In the genomic region with DNA sequence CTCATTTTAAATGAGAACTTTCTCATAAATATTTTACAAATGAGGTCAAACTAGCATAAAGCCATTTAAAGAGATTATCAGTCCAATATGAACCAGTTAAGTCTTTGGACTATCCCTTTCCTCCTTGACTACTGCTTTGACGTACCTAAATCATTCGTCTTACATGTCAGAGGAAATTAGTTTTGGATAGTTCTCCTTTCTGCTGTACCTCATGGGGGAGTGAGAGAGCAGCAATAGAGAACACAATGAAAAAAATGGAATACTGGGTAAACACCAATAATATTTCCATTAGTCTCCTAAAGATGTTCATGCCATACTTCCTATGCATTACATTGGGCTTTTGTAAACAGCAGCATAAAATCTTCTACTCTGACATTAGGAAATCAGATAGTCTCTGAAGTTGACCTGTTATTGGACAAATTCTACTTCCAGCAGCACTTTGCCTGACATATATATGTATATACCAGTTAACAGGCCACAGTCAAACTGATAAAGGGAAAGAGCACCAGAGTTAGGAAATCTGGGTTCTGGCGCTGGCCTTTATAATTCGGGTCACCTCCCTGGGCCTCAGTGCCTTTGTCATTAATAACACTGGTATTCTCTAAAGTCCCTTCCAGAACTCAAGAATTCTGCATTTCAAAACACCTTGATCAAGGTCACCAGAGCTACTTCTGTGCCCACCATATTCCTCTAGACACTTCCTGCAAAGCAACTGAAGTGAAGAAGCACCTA, we compare ENCODE assay signal across 9 cellular contexts. TPM values are rescaled to one million over a fixed set of nuclear protein-coding genes. Genes with fewer than 3 reads are reported as not detected.
DNase-seq lines count a peak whose midpoint lies in the region; ATAC-seq, FAIRE-seq and TF ChIP-seq lines count a peak whose summit lies in the region.
"Had no signal": no experiment of that assay in that cellular context is flagged by ENCODE, and none has a peak within 500 bp of the region (broad histone marks: within the 10 kb centered on the region; RNA-seq: fewer than 3 reads in every experiment).

No MANE protein-coding gene starts in this region.

- FAIRE-seq in K562 (lab: Jason Lieb, UNC) = no peak

- WGBS in K562 (ENCODE audit: insufficient coverage, low coverage, missing lambda C conversion rate) = 63% methylated on average over 4 of the region's 4 CpGs

- H3K4me1 ChIP-seq in HUES48 (ENCODE audit: control insufficient read depth, insufficient read depth, low read length) (peaks cover 14% of the 10 kb centered on the region), K562 (replicated peaks in 1 of 2; ENCODE audit: control insufficient read depth in 2 of 2, insufficient read depth in 2 of 2, low read length in 2 of 2) (no peaks in the 10 kb centered on the region; a peak in 1 of 5 replicates)

- in situ Hi-C loops in K562 (cut with MboI) = no loop called here

- H4K20me1 ChIP-seq in K562 (replicated peaks; ENCODE audit: control insufficient read depth, insufficient read depth, low read length) = no peaks in the 10 kb centered on the region

- POLR2A ChIA-PET in BJ (lab: Charles Lee) = no interaction called here
- POLR2A ChIA-PET in K562 (lab: Yijun Ruan, JAX) = interaction anchor here (0.6 to 0.7 kb wide), 3 partner anchors 26 to 284 kb away, joined by 3 to 4 read pairs (median 3); partner anchors contain the start of gene B4GALT4

- H3K9me3 Mint-ChIP-seq in memory B cell = no peaks in the 10 kb centered on the region
- H3K9me3 Mint-ChIP-seq in T-helper 2 cell treated with Interferon-gamma antibody and Interleukin-4, amounts not matched to agents 5 μg/mL and 100 μg/mL, for 36 hours = peaks cover 5% of the 10 kb centered on the region
- peaks cover 2% of the 10 kb centered on the region for H3K9me3 Mint-ChIP-seq in activated naive CD8-positive, alpha-beta T cell treated with anti-CD3 and anti-CD28 coated beads for 36 hours

- no TSS peak for BruUV-seq in K562 (replicated peaks; lab: Mats Ljungman, UMichigan)

- H2AFZ ChIP-seq in K562 (ENCODE audit: low read depth, low read length) = no peak overlapping the region

- no peaks in the 10 kb centered on the region for H3K79me2 ChIP-seq in K562 (ENCODE audit: control insufficient read depth, insufficient read depth, low read length)

- H3K4me3 ChIP-seq in BJ (ENCODE audit: low read depth, low read length) (no peak overlapping the region), HUES48 (ENCODE audit: low read depth, low read length) (peak overlapping the region; percentile 28; the same call in 1 of the 2 replicates), K562 (no peak overlapping the region)

- H3K36me3 Mint-ChIP-seq in memory B cell = peaks cover 38% of the 10 kb centered on the region
- H3K36me3 Mint-ChIP-seq in T-helper 2 cell treated with Interferon-gamma antibody and Interleukin-4, amounts not matched to agents 5 μg/mL and 100 μg/mL, for 36 hours (ENCODE audit: low read depth) = peaks cover 44% of the 10 kb centered on the region
- H3K36me3 Mint-ChIP-seq in activated naive CD8-positive, alpha-beta T cell treated with anti-CD3 and anti-CD28 coated beads for 36 hours = peaks cover 50% of the 10 kb centered on the region

- ATAC-seq in K562 (peak; percentile 74), memory B cell (ENCODE audit: low read depth) (peak; percentile 56), GM19351 (IDR thresholded peaks at IDR 0.05; ENCODE audit: unreplicated experiment) (no peak)

- CTCF ChIA-PET in BJ (lab: Yijun Ruan, JAX) = interaction anchor here (1.4 to 4.4 kb wide), 4 partner anchors 35 to 165 kb away, joined by 3 to 18 read pairs (median 4); partner anchors contain the start of genes CD80 and COX17
- CTCF ChIA-PET in K562 (lab: Yijun Ruan, JAX; ENCODE audit: low intra/inter-chr PET ratio) = interaction anchor here (0.7 kb wide), 1 partner anchor 14 kb away, joined by 3 read pairs; no protein-coding TSS in a partner anchor

- H3K27ac Mint-ChIP-seq in memory B cell = peak overlapping the region; percentile 72
- no peak overlapping the region for H3K27ac Mint-ChIP-seq in T-helper 2 cell treated with Interferon-gamma antibody and Interleukin-4, amounts not matched to agents 5 μg/mL and 100 μg/mL, for 36 hours
- H3K27ac Mint-ChIP-seq in activated naive CD8-positive, alpha-beta T cell treated with anti-CD3 and anti-CD28 coated beads for 36 hours = no peak overlapping the region

- no peak overlapping the region for H3K4me3 Mint-ChIP-seq in memory B cell
- no peak overlapping the region for H3K4me3 Mint-ChIP-seq in T-helper 2 cell treated with Interferon-gamma antibody and Interleukin-4, amounts not matched to agents 5 μg/mL and 100 μg/mL, for 36 hours
- H3K4me3 Mint-ChIP-seq in activated naive CD8-positive, alpha-beta T cell treated with anti-CD3 and anti-CD28 coated beads for 36 hours = no peak overlapping the region

- H3K9me1 ChIP-seq in K562 (ENCODE audit: control insufficient read depth, insufficient read depth, low read length) = no peaks in the 10 kb centered on the region

- TF ChIP-seq POLR2A in K562 (conservative IDR thresholded peaks at IDR 0.05) = no peak

- TF ChIP-seq RAD21 in K562 (CRISPR knock-in tag; conservative IDR thresholded peaks at IDR 0.05 in 1 of 2, IDR thresholded peaks at IDR 0.05 in 1 of 2) = peak; percentile 58 to 70

- H3K9ac ChIP-seq in HUES48 (ENCODE audit: low read depth, low read length) (no peak overlapping the region), K562 (ENCODE audit: insufficient read depth in 1 of 2, low read depth in 2 of 2, low read length in 2 of 2) (no peak overlapping the region)

- intact Hi-C loops in K562 (cut with micrococcal nuclease) = loop anchor here (1.0 to 2.0 kb wide), 2 partner anchors 34 to 156 kb away; partner anchors contain the start of gene CD80

- peak overlapping the region; percentile 67 for H3K27ac ChIP-seq in HUES48 (ENCODE audit: low read depth, low read length)
- no peak overlapping the region for H3K27ac ChIP-seq in K562 (ENCODE audit: extremely low read depth, low read depth, low read length)

- TF ChIP-seq EP300 in K562 (IDR thresholded peaks at IDR 0.05; ENCODE audit: low read length) = no peak

- peaks cover 2% of the 10 kb centered on the region for H3K4me1 Mint-ChIP-seq in memory B cell
- peaks cover 4% of the 10 kb centered on the region for H3K4me1 Mint-ChIP-seq in T-helper 2 cell treated with Interferon-gamma antibody and Interleukin-4, amounts not matched to agents 5 μg/mL and 100 μg/mL, for 36 hours (ENCODE audit: low read depth)
- peaks cover 3% of the 10 kb centered on the region for H3K4me1 Mint-ChIP-seq in activated naive CD8-positive, alpha-beta T cell treated with anti-CD3 and anti-CD28 coated beads for 36 hours

- H3K36me3 ChIP-seq in BJ (ENCODE audit: control insufficient read depth, insufficient read depth, low read length) (peaks cover 3% of the 10 kb centered on the region), HUES48 (ENCODE audit: control insufficient read depth, insufficient read depth, low read length) (peaks cover 47% of the 10 kb centered on the region), K562 (ENCODE audit: control insufficient read depth, insufficient read depth, low read length) (peaks cover 55% of the 10 kb centered on the region)

- no peak overlapping the region for H3K4me2 ChIP-seq in K562 (ENCODE audit: insufficient read depth, low read length)

- 0 out of 2 replicates have a peak, but pooled peaks cover 4% of the 10 kb centered on the region for H3K9me3 ChIP-seq in HUES48 (ENCODE audit: control insufficient read depth, insufficient read depth, low read length)
- H3K9me3 ChIP-seq in K562 (replicated peaks; ENCODE audit: control insufficient read depth, insufficient read depth, low read depth, low read length) = no peaks in the 10 kb centered on the region; the same call in 1 of the 2 replicates

- H3K27me3 ChIP-seq in BJ (ENCODE audit: control insufficient read depth, insufficient read depth, low read length) = no peaks in the 10 kb centered on the region
- no peaks in the 10 kb centered on the region for H3K27me3 ChIP-seq in HUES48 (ENCODE audit: control insufficient read depth, insufficient read depth, low read length)
- no peaks in the 10 kb centered on the region for H3K27me3 ChIP-seq in K562 (ENCODE audit: control insufficient read depth in 2 of 2, insufficient read depth in 2 of 2, low read length in 2 of 2)

- no peak for DNase-seq in BJ (ENCODE audit: low read depth)
- DNase-seq in K562 (ENCODE audit: extremely low read depth in 1 of 4, low spot score in 3 of 4) = peak in 1 of 4 experiments; percentile 12
- no peak for DNase-seq in memory B cell (ENCODE audit: low spot score in 2 of 2)
- DNase-seq in AG20443 (ENCODE audit: low spot score) = no peak
- no peak for DNase-seq in T-helper 2 cell treated with Interferon-gamma antibody and Interleukin-4, amounts not matched to agents 5 μg/mL and 100 μg/mL, for 36 hours (ENCODE audit: low spot score)
- no peak for DNase-seq in activated naive CD8-positive, alpha-beta T cell treated with anti-CD3 and anti-CD28 coated beads for 36 hours
- DNase-seq: NCI-H526 had no signal

- H3K27me3 Mint-ChIP-seq in memory B cell = no peaks in the 10 kb centered on the region
- no peaks in the 10 kb centered on the region for H3K27me3 Mint-ChIP-seq in T-helper 2 cell treated with Interferon-gamma antibody and Interleukin-4, amounts not matched to agents 5 μg/mL and 100 μg/mL, for 36 hours (ENCODE audit: low read depth)
- no peaks in the 10 kb centered on the region for H3K27me3 Mint-ChIP-seq in activated naive CD8-positive, alpha-beta T cell treated with anti-CD3 and anti-CD28 coated beads for 36 hours

- TF ChIP-seq CTCF in BJ (IDR thresholded peaks at IDR 0.05; ENCODE audit: insufficient read depth, low read depth, low read length) (peak; percentile 44), K562 (IDR thresholded peaks at IDR 0.05 in 2 of 3, conservative IDR thresholded peaks at IDR 0.05 in 1 of 3; ENCODE audit: insufficient read depth in 2 of 3, low read depth in 1 of 3, low read length in 3 of 3) (peak in 2 of 3 experiments; percentile 15 to 63; a peak in 3 of 6 replicates)

RNA-seq across cellular contexts. Expression of gene TIMMDC1, which starts 26.8 kb away (rescaled TPM):
- 52.0 and 69.9 TPM in 2 replicates for polyA plus RNA-seq in BJ (2011; rRNA removed)
- polyA minus RNA-seq in BJ (2011; rRNA and poly(A)+ RNA removed) = 27.2 and 36.2 TPM in 2 replicates
- 29.0 and 43.3 TPM in 2 replicates for total RNA-seq in K562 (2011; cell fraction: chromatin; rRNA removed; ENCODE audit: low replicate concordance)
- 23.3 and 27.1 TPM in 2 replicates for total RNA-seq in K562 (2011; cell fraction: nucleolus; rRNA removed)
- total RNA-seq in K562 (2011; cell fraction: nucleoplasm; rRNA removed) = 44.1 and 63.1 TPM in 2 replicates
- 62.1 and 78.8 TPM in 2 replicates for total RNA-seq in K562 (2014; rRNA removed)
- total RNA-seq in K562 (2014; rRNA removed; fragmentation: Illumina TruSeq; extraction: Trizol) = 81.6 and 82.6 TPM in 2 replicates
- total RNA-seq in K562 (2015; rRNA removed; fragmentation: Illumina TruSeq; extraction: Trizol) = 63.8 and 87.4 TPM in 2 replicates
- total RNA-seq in K562 (2021) = 107 and 121 TPM in 2 replicates
- polyA plus RNA-seq in K562 (2011; rRNA removed) = 62.5 and 86.6 TPM in 2 replicates
- 58.4 and 78.7 TPM in 2 replicates for polyA plus RNA-seq in K562 (2011; cell fraction: cytosol; rRNA removed)
- polyA plus RNA-seq in K562 (2011; cell fraction: nucleus; rRNA removed) = 30.2 and 40.6 TPM in 2 replicates
- polyA plus RNA-seq in K562 (2012) = 71.7 and 77.0 TPM in 2 replicates
- polyA plus RNA-seq in K562 (2014; fragmentation: Illumina TruSeq; extraction: Trizol) = 68.1 and 78.7 TPM in 2 replicates
- 100 to 1,000 TPM; 224 to 226 TPM for polyA plus RNA-seq in K562 (2014; fragmentation: Nextera tagmentation; extraction: Ambion mirVana)
- 79.0 and 88.9 TPM in 2 replicates for polyA plus RNA-seq in K562 (2014; rRNA removed)
- 34.0 and 37.5 TPM in 2 replicates for polyA minus RNA-seq in K562 (2011; rRNA and poly(A)+ RNA removed)
- 23.1 and 32.3 TPM in 2 replicates for polyA minus RNA-seq in K562 (2011; cell fraction: cytosol; rRNA and poly(A)+ RNA removed)
- 27.7 and 31.1 TPM in 2 replicates for polyA minus RNA-seq in K562 (2011; cell fraction: nucleus; rRNA and poly(A)+ RNA removed)
- total RNA-seq in activated naive CD8-positive, alpha-beta T cell treated with anti-CD3 and anti-CD28 coated beads for 36 hours = 100 to 1,000 TPM; 144 to 150 TPM

RNA-seq across cellular contexts. Expression of gene CD80, which starts 34.3 kb away (rescaled TPM):
- not detected in 2 replicates for polyA plus RNA-seq in BJ (2011; rRNA removed)
- not detected in 2 replicates for polyA minus RNA-seq in BJ (2011; rRNA and poly(A)+ RNA removed)
- 10.2 and 14.8 TPM in 2 replicates for total RNA-seq in K562 (2011; cell fraction: chromatin; rRNA removed; ENCODE audit: low replicate concordance)
- total RNA-seq in K562 (2011; cell fraction: nucleolus; rRNA removed) = 6.7 and 10.7 TPM in 2 replicates
- 9.2 and 12.3 TPM in 2 replicates for total RNA-seq in K562 (2011; cell fraction: nucleoplasm; rRNA removed)
- 5.0 and 5.5 TPM in 2 replicates for total RNA-seq in K562 (2014; rRNA removed)
- total RNA-seq in K562 (2014; rRNA removed; fragmentation: Illumina TruSeq; extraction: Trizol) = 5.6 and 6.5 TPM in 2 replicates
- 6.9 and 8.2 TPM in 2 replicates for total RNA-seq in K562 (2015; rRNA removed; fragmentation: Illumina TruSeq; extraction: Trizol)
- 4.4 and 4.8 TPM in 2 replicates for total RNA-seq in K562 (2021)
- 0.38 and 3.0 TPM in 2 replicates for polyA plus RNA-seq in K562 (2011; rRNA removed)
- polyA plus RNA-seq in K562 (2011; cell fraction: cytosol; rRNA removed) = 0.18 and 1.5 TPM in 2 replicates
- polyA plus RNA-seq in K562 (2011; cell fraction: nucleus; rRNA removed) = 0.21 and 3.3 TPM in 2 replicates
- polyA plus RNA-seq in K562 (2012) = 7.0 and 23.4 TPM in 2 replicates
- 6.0 and 6.6 TPM in 2 replicates for polyA plus RNA-seq in K562 (2014; fragmentation: Illumina TruSeq; extraction: Trizol)
- polyA plus RNA-seq in K562 (2014; fragmentation: Nextera tagmentation; extraction: Ambion mirVana) = 1 to 10 TPM; 5.7 to 6.6 TPM
- polyA plus RNA-seq in K562 (2014; rRNA removed) = 3.7 and 5.3 TPM in 2 replicates
- 0.87 and 3.6 TPM in 2 replicates for polyA minus RNA-seq in K562 (2011; rRNA and poly(A)+ RNA removed)
- 0.86 TPM in 1 of 2 replicates, not detected in the other for polyA minus RNA-seq in K562 (2011; cell fraction: cytosol; rRNA and poly(A)+ RNA removed)
- 0.11 and 2.2 TPM in 2 replicates for polyA minus RNA-seq in K562 (2011; cell fraction: nucleus; rRNA and poly(A)+ RNA removed)
- 1 to 10 TPM; 4.2 to 4.7 TPM for total RNA-seq in activated naive CD8-positive, alpha-beta T cell treated with anti-CD3 and anti-CD28 coated beads for 36 hours

RNA-seq across cellular contexts. Expression of gene ADPRH, which starts 54.2 kb away (rescaled TPM):
- 1.6 and 2.1 TPM in 2 replicates for polyA plus RNA-seq in BJ (2011; rRNA removed)
- 1.2 and 1.7 TPM in 2 replicates for polyA minus RNA-seq in BJ (2011; rRNA and poly(A)+ RNA removed)
- total RNA-seq in K562 (2011; cell fraction: chromatin; rRNA removed; ENCODE audit: low replicate concordance) = 0.19 and 0.35 TPM in 2 replicates
- total RNA-seq in K562 (2011; cell fraction: nucleolus; rRNA removed) = 0.17 and 0.39 TPM in 2 replicates
- total RNA-seq in K562 (2011; cell fraction: nucleoplasm; rRNA removed) = 0.53 and 0.66 TPM in 2 replicates
- total RNA-seq in K562 (2014; rRNA removed) = 0.45 and 0.57 TPM in 2 replicates
- total RNA-seq in K562 (2014; rRNA removed; fragmentation: Illumina TruSeq; extraction: Trizol) = 0.65 and 0.83 TPM in 2 replicates
- total RNA-seq in K562 (2015; rRNA removed; fragmentation: Illumina TruSeq; extraction: Trizol) = 0.57 and 0.87 TPM in 2 replicates
- 1.3 and 1.4 TPM in 2 replicates for total RNA-seq in K562 (2021)
- polyA plus RNA-seq in K562 (2011; rRNA removed) = 0.45 and 0.53 TPM in 2 replicates
- 0.29 and 0.36 TPM in 2 replicates for polyA plus RNA-seq in K562 (2011; cell fraction: cytosol; rRNA removed)
- 0.25 and 0.26 TPM in 2 replicates for polyA plus RNA-seq in K562 (2011; cell fraction: nucleus; rRNA removed)
- 1.4 and 3.0 TPM in 2 replicates for polyA plus RNA-seq in K562 (2012)
- 1.4 and 1.6 TPM in 2 replicates for polyA plus RNA-seq in K562 (2014; fragmentation: Illumina TruSeq; extraction: Trizol)
- under 1 TPM; 0.01 to 0.24 TPM for polyA plus RNA-seq in K562 (2014; fragmentation: Nextera tagmentation; extraction: Ambion mirVana)
- polyA plus RNA-seq in K562 (2014; rRNA removed) = 0.85 and 0.91 TPM in 2 replicates
- polyA minus RNA-seq in K562 (2011; rRNA and poly(A)+ RNA removed) = 0.42 and 0.84 TPM in 2 replicates
- polyA minus RNA-seq in K562 (2011; cell fraction: cytosol; rRNA and poly(A)+ RNA removed) = not detected in 2 replicates
- polyA minus RNA-seq in K562 (2011; cell fraction: nucleus; rRNA and poly(A)+ RNA removed) = 0.22 and 0.27 TPM in 2 replicates
- 1 to 10 TPM; 5.8 to 6.0 TPM for total RNA-seq in activated naive CD8-positive, alpha-beta T cell treated with anti-CD3 and anti-CD28 coated beads for 36 hours

RNA-seq across cellular contexts. Expression of gene POGLUT1, which starts 56.3 kb away (rescaled TPM):
- polyA plus RNA-seq in BJ (2011; rRNA removed) (9.3 and 17.1 TPM in 2 replicates), K562 (2011; rRNA removed) (11.7 and 14.4 TPM in 2 replicates), K562 (2014; fragmentation: Illumina TruSeq; extraction: Trizol) (8.7 and 10.7 TPM in 2 replicates), K562 (2014; fragmentation: Nextera tagmentation; extraction: Ambion mirVana) (10 to 100 TPM; 14.2 to 17.5 TPM), K562 (2014; rRNA removed) (8.7 and 12.1 TPM in 2 replicates)
- polyA minus RNA-seq in BJ (2011; rRNA and poly(A)+ RNA removed) = 11.1 and 14.2 TPM in 2 replicates
- 28.4 and 47.6 TPM in 2 replicates for total RNA-seq in K562 (2011; cell fraction: chromatin; rRNA removed; ENCODE audit: low replicate concordance)
- total RNA-seq in K562 (2011; cell fraction: nucleolus; rRNA removed) = 20.9 and 21.5 TPM in 2 replicates
- total RNA-seq in K562 (2011; cell fraction: nucleoplasm; rRNA removed) = 27.1 and 38.6 TPM in 2 replicates
- total RNA-seq in K562 (2014; rRNA removed) (5.2 and 10.6 TPM in 2 replicates), K562 (2014; rRNA removed; fragmentation: Illumina TruSeq; extraction: Trizol) (12.2 and 13.9 TPM in 2 replicates), K562 (2015; rRNA removed; fragmentation: Illumina TruSeq; extraction: Trizol) (11.0 and 11.5 TPM in 2 replicates), K562 (2021) (11.6 and 11.7 TPM in 2 replicates)
- 2.3 and 5.5 TPM in 2 replicates for polyA plus RNA-seq in K562 (2011; cell fraction: cytosol; rRNA removed)
- 18.0 and 18.4 TPM in 2 replicates for polyA plus RNA-seq in K562 (2011; cell fraction: nucleus; rRNA removed)
- 8.7 and 10.1 TPM in 2 replicates for polyA plus RNA-seq in K562 (2012)
- 25.3 and 27.1 TPM in 2 replicates for polyA minus RNA-seq in K562 (2011; rRNA and poly(A)+ RNA removed)
- polyA minus RNA-seq in K562 (2011; cell fraction: cytosol; rRNA and poly(A)+ RNA removed) = 8.9 and 9.4 TPM in 2 replicates
- 15.9 and 17.3 TPM in 2 replicates for polyA minus RNA-seq in K562 (2011; cell fraction: nucleus; rRNA and poly(A)+ RNA removed)
- 10 to 100 TPM; 17.3 to 21.3 TPM for total RNA-seq in activated naive CD8-positive, alpha-beta T cell treated with anti-CD3 and anti-CD28 coated beads for 36 hours
